ENCODE assay signal across 8 cellular contexts in the genomic region with DNA sequence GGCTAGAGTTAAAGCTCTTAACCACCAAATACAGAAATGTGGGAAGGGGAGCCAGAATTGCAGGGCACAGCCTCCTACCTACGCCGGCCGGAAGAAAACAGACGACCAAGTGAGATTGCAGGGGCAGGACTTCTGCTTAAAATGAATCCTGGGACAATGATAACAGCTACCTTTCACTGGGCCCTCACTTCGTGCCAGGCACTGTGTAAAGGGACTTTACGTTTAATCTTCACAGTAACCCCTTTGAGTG. TPM values are rescaled to one million over a fixed set of nuclear protein-coding genes. Genes with fewer than 3 reads are reported as not detected.
A peak's percentile ranks its signal among the peaks of the same experiment; 100 is the strongest.
DNase-seq lines count a peak whose midpoint lies in the region; ATAC-seq and TF ChIP-seq lines count a peak whose summit lies in the region.

A gene (minus strand): TSS at position 212 of the 250 bp plus-strand sequence. CDS start 6,746 bp downstream, outside the sequence.

- no peaks in the 10 kb centered on the region for H3K36me3 Mint-ChIP-seq in IgD-negative memory B cell
- no peaks in the 10 kb centered on the region for H3K36me3 Mint-ChIP-seq in naive B cell

- H3K4me3 Mint-ChIP-seq in IgD-negative memory B cell (peak within 1 kb of the TSS; percentile 91 to 99 (median 96)), naive B cell (peak within 1 kb of the TSS; percentile 93 to 99 (median 98))

- no peak for ATAC-seq in naive B cell (ENCODE audit: low read depth in 2 of 2)
- ATAC-seq in HG02610 (IDR thresholded peaks at IDR 0.05; ENCODE audit: unreplicated experiment): no peak
- ATAC-seq in GM19328 (IDR thresholded peaks at IDR 0.05; ENCODE audit: unreplicated experiment): no peak

- H3K9me3 Mint-ChIP-seq in IgD-negative memory B cell (no peaks in the 10 kb centered on the region), naive B cell (no peaks in the 10 kb centered on the region)

- CTCF ChIA-PET in AG04450 (lab: Charles Lee): interaction anchor here (0.7 to 3.2 kb wide), 5 partner anchors 11 to 155 kb away, joined by 3 to 12 read pairs (median 4); no protein-coding TSS in a partner anchor

- H3K27ac ChIP-seq in AG04450 (ENCODE audit: low read depth, low read length): peak within 1 kb of the TSS; percentile 97

- no peaks in the 10 kb centered on the region for H3K27me3 ChIP-seq in AG04450 (ENCODE audit: control insufficient read depth, insufficient read depth, low read length)

- no peaks in the 10 kb centered on the region; the same call in 1 of the 2 replicates for H3K9me3 ChIP-seq in AG04450 (ENCODE audit: control insufficient read depth, insufficient read depth, low read length)

- TF ChIP-seq CTCF in AG04450 (IDR thresholded peaks at IDR 0.05; ENCODE audit: low read depth, low read length): no peak
- no peak for TF ChIP-seq CTCF in choroid plexus epithelial cell (conservative IDR thresholded peaks at IDR 0.05; ENCODE audit: low read depth, low read length)

- POLR2A ChIA-PET in AG04450 (lab: Yijun Ruan, JAX): interaction anchor here (1.0 to 2.3 kb wide), 2 partner anchors 8 to 71 kb away, joined by 3 to 24 read pairs; a partner anchor contains a TSS

- peak within 1 kb of the TSS; percentile 89 to 94 (median 93) for H3K27ac Mint-ChIP-seq in IgD-negative memory B cell
- H3K27ac Mint-ChIP-seq in naive B cell: peak within 1 kb of the TSS; percentile 89 to 98 (median 97)

- H3K27me3 Mint-ChIP-seq in IgD-negative memory B cell: no peaks in the 10 kb centered on the region
- no peaks in the 10 kb centered on the region for H3K27me3 Mint-ChIP-seq in naive B cell

- no peak for DNase-seq in AG04450 (ENCODE audit: low read depth, low spot score)
- no peak for DNase-seq in choroid plexus epithelial cell (ENCODE audit: low read depth)
- no peak for DNase-seq in naive B cell
- no peak for DNase-seq in NCI-H510A (lab: John Stamatoyannopoulos, UW)
- no peak for DNase-seq in HCEC 1CT

- peaks cover 40 to 48% (median 43%) of the 10 kb centered on the region in 3 donors for H3K4me1 Mint-ChIP-seq in IgD-negative memory B cell
- H3K4me1 Mint-ChIP-seq in naive B cell: peaks cover 61 to 71% (median 66%) of the 10 kb centered on the region in 3 donors

- H3K4me3 ChIP-seq in AG04450 (ENCODE audit: low read depth, low read length) (peak within 1 kb of the TSS; percentile 95), choroid plexus epithelial cell (ENCODE audit: low read depth, low read length) (peak within 1 kb of the TSS; percentile 93)

RNA-seq across cellular contexts. Expression of the gene that starts here (rescaled TPM):
- polyA plus RNA-seq in AG04450 (2011; rRNA removed): 0.06 TPM in 1 of 2 replicates, not detected in the other
- 0.26 and 0.41 TPM in 2 replicates for polyA minus RNA-seq in AG04450 (2011; rRNA and poly(A)+ RNA removed)
- not detected for polyA plus RNA-seq in IgD-negative memory B cell
- not detected for polyA plus RNA-seq in naive B cell (ENCODE audit: low read depth in 6 of 6)
